9 cellular contexts compared by ENCODE assay signal in the genomic region with DNA sequence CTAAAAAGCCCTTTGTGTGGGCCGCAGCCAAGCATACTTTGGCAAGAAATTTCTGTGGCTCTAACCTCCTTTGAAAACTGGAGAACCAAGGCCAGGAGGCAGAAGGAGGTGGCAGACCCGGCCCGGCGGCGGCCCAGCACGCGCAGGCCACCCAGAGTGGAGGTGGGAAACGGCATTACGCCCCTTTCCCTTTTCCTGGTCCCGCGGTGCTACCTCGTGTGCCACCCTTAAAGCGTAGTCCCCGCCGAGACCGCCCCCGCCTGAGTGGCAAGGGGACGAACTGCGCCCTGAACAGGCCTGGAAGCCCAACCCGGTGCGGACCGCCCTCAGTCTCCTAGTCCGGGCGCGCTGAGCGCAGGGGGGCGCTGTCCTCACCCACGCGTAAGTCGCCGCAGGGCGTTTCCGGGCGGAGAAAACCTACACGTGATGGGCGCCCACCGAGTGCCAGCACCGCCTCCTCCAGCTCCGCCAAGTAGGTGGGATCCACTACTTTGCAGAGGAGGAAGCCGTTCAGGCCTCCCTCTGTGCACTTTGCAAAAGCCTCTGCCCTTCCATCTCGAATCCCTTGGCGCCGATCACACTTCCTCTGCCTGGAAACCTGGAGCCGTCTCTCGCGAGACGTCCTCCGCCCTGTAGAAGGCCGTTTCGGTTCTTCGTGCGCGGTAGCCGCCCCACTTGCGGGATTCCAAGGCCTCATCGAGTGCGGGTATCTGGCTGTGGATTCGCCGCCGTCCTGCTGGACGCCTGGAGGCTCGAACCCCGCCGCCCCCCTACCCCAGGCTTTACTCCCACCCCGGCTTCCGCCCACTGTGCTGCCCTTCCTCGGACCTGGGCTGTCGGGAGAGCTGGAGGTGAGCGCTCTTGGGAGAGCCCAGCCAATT. TPM values are rescaled to one million over a fixed set of nuclear protein-coding genes. Genes with fewer than 3 reads are reported as not detected.
DNase-seq lines count a peak whose midpoint lies in the region; ATAC-seq, FAIRE-seq and TF ChIP-seq lines count a peak whose summit lies in the region.
"Had no signal": no experiment of that assay in that cellular context is flagged by ENCODE, and none has a peak within 500 bp of the region (broad histone marks: within the 10 kb centered on the region; RNA-seq: fewer than 3 reads in every experiment).

Gene ACCS, plus strand, starts transcription at position 420 of the 881 bp plus-strand sequence. CDS start 1,358 bp downstream, outside the sequence.

- CTCF ChIA-PET in A549 (lab: Yijun Ruan, JAX), result interaction anchor here (0.7 to 1.4 kb wide), 12 partner anchors 9 to 181 kb away, joined by 3 to 11 read pairs (median 4); no protein-coding TSS in a partner anchor
- CTCF ChIA-PET in activated CD4-positive, alpha-beta T cell treated with anti-CD3 and anti-CD28 coated beads for 36 hours (lab: Charles Lee), result interaction anchor here (0.6 to 9.6 kb wide), 6 partner anchors 15 to 219 kb away, joined by 3 to 74 read pairs (median 3); partner anchors contain the start of gene EXT2

- H3K4me3 ChIP-seq in A549, result peak within 1 kb of the TSS; percentile 75

- peak within 1 kb of the TSS; percentile 79 for H3K4me3 Mint-ChIP-seq in activated CD4-positive, alpha-beta T cell treated with anti-CD3 and anti-CD28 coated beads for 36 hours
- peak within 1 kb of the TSS; percentile 77 for H3K4me3 Mint-ChIP-seq in chondrocyte (ENCODE audit: unreplicated experiment)

- FAIRE-seq in A549 (lab: Jason Lieb, UNC), result peak; percentile 73
- FAIRE-seq: G401.6 had no signal

- peaks cover 22% of the 10 kb centered on the region for H3K4me1 Mint-ChIP-seq in activated CD4-positive, alpha-beta T cell treated with anti-CD3 and anti-CD28 coated beads for 36 hours
- H3K4me1 Mint-ChIP-seq in chondrocyte (ENCODE audit: low read depth), result peaks cover 19% of the 10 kb centered on the region

- peak in 1 of 2 experiments; percentile 23; a peak in 2 of 5 replicates for TF ChIP-seq RAD21 in A549 (conservative IDR thresholded peaks at IDR 0.05 in 1 of 2, IDR thresholded peaks at IDR 0.05 in 1 of 2)

- under 1% methylated on average over 43 of the region's 69 CpGs for WGBS in A549 (ENCODE audit: missing lambda C conversion rate)

- no peaks in the 10 kb centered on the region for H3K9me3 Mint-ChIP-seq in activated CD4-positive, alpha-beta T cell treated with anti-CD3 and anti-CD28 coated beads for 36 hours (ENCODE audit: low read depth)
- H3K9me3 Mint-ChIP-seq in chondrocyte (ENCODE audit: low read depth), result no peaks in the 10 kb centered on the region

- H3K9me3 ChIP-seq in A549, result no peaks in the 10 kb centered on the region

- H3K4me2 ChIP-seq in A549, result peak within 1 kb of the TSS; percentile 71

- H3K4me1 ChIP-seq in A549, result peaks cover 10% of the 10 kb centered on the region; the same call in 1 of the 3 replicates

- intact Hi-C loops in activated CD4-positive, alpha-beta T cell treated with anti-CD3 and anti-CD28 coated beads for 36 hours (cut with DNase I, micrococcal nuclease), result loop anchor here (1.0 to 5.0 kb wide), 6 partner anchors 28 to 707 kb away; partner anchors contain the start of genes ALKBH3 (in 2 of the 2), EXT2 (in 1 of the 2) and TTC17 (in 1 of the 2)

- POLR2A ChIA-PET in A549 (lab: Yijun Ruan, JAX), result interaction anchor here (0.7 to 1.5 kb wide), 3 partner anchors 18 to 160 kb away, joined by 3 to 5 read pairs (median 5); no protein-coding TSS in a partner anchor
- POLR2A ChIA-PET in activated CD4-positive, alpha-beta T cell treated with anti-CD3 and anti-CD28 coated beads for 36 hours (lab: Charles Lee), result no interaction called here

- TF ChIP-seq EP300 in A549 (IDR thresholded peaks at IDR 0.05), result no peak

- peak; percentile 90 to 97 for DNase-seq in A549 (ENCODE audit: low read depth in 1 of 2, low spot score in 1 of 2)
- peak; percentile 91 for DNase-seq in NCI-H2196 treated with DMSO at 0.1 percent for 48 hours (lab: John Stamatoyannopoulos, UW; ENCODE audit: unreplicated experiment)
- DNase-seq in activated CD4-positive, alpha-beta T cell treated with anti-CD3 and anti-CD28 coated beads for 36 hours, result peak; percentile 91
- DNase-seq in chondrocyte (ENCODE audit: low spot score), result no peak
- peak; percentile 70 for DNase-seq in kidney glomerular epithelial cell (lab: John Stamatoyannopoulos, UW)
- peak; percentile 75 to 78 for DNase-seq in stimulated activated CD4-positive, alpha-beta T cell treated with anti-CD3 and anti-CD28 coated beads, Interleukin-15, amount 100 ng/mL, for 48 hours (ENCODE audit: low read depth in 2 of 2)

- H3K27ac ChIP-seq in A549, result peak within 1 kb of the TSS; percentile 93 to 97

- peaks cover 4% of the 10 kb centered on the region for H3K36me3 Mint-ChIP-seq in activated CD4-positive, alpha-beta T cell treated with anti-CD3 and anti-CD28 coated beads for 36 hours (ENCODE audit: low read depth)
- H3K36me3 Mint-ChIP-seq in chondrocyte (ENCODE audit: low read depth), result peaks cover 4% of the 10 kb centered on the region

- peak; percentile 70 for TF ChIP-seq POLR2A in A549 (IDR thresholded peaks at IDR 0.05; ENCODE audit: low read length)

- peak; percentile 67 for TF ChIP-seq CTCF in A549 (IDR thresholded peaks at IDR 0.05)
- TF ChIP-seq CTCF in chondrocyte (IDR thresholded peaks at IDR 0.05), result peak; percentile 91

- ATAC-seq in A549, result peak; percentile 94 to 99
- ATAC-seq in GM18867 (IDR thresholded peaks at IDR 0.05; ENCODE audit: unreplicated experiment), result peak; percentile 97
- ATAC-seq in HG03095 (IDR thresholded peaks at IDR 0.05; ENCODE audit: unreplicated experiment), result peak; percentile 98
- peak; percentile 95 for ATAC-seq in activated CD4-positive, alpha-beta T cell treated with anti-CD3 and anti-CD28 coated beads for 36 hours

- no peaks in the 10 kb centered on the region for H3K27me3 Mint-ChIP-seq in activated CD4-positive, alpha-beta T cell treated with anti-CD3 and anti-CD28 coated beads for 36 hours
- H3K27me3 Mint-ChIP-seq in chondrocyte (ENCODE audit: low read depth), result peaks cover 13% of the 10 kb centered on the region

- H3K27ac Mint-ChIP-seq in activated CD4-positive, alpha-beta T cell treated with anti-CD3 and anti-CD28 coated beads for 36 hours, result peak within 1 kb of the TSS; percentile 90
- H3K27ac Mint-ChIP-seq in chondrocyte (ENCODE audit: unreplicated experiment), result peak within 1 kb of the TSS; percentile 94

TF ChIP-seq in A549, 52 proteins besides CTCF, POLR2A, EP300 and RAD21 (continues in another document):
- TF ChIP-seq CBX8 (IDR thresholded peaks at IDR 0.05), result no peak
- no peak for TF ChIP-seq HEYL (CRISPR knock-in tag; IDR thresholded peaks at IDR 0.05)
- peak; percentile 28 to 57; a peak in 3 of 5 replicates for TF ChIP-seq JUN (IDR thresholded peaks at IDR 0.05)
- TF ChIP-seq MYC (IDR thresholded peaks at IDR 0.05; ENCODE audit: borderline replicate concordance, low read length), result peak; percentile 77; the same call in 1 of the 2 replicates
- TF ChIP-seq KDM5A (IDR thresholded peaks at IDR 0.05), result no peak
- TF ChIP-seq HDAC2 (IDR thresholded peaks at IDR 0.05), result no peak
- 0 out of 2 replicates have a peak, but pooled peaks have one; percentile 27 for TF ChIP-seq CHD4 (IDR thresholded peaks at IDR 0.05; ENCODE audit: borderline replicate concordance)
- no peak for TF ChIP-seq EHMT2 (IDR thresholded peaks at IDR 0.05; ENCODE audit: low read depth)
- peak; percentile 68 for TF ChIP-seq NPAS2 (CRISPR knock-in tag; IDR thresholded peaks at IDR 0.05; ENCODE audit: borderline replicate concordance)
- TF ChIP-seq FOSL2 (IDR thresholded peaks at IDR 0.05), result no peak
- peak; percentile 27; the same call in 1 of the 2 replicates for TF ChIP-seq FOSL2 (CRISPR knock-in tag; IDR thresholded peaks at IDR 0.05)
- TF ChIP-seq RNF2 (IDR thresholded peaks at IDR 0.05; ENCODE audit: borderline replicate concordance, low read depth), result no peak; the same call in 1 of the 2 replicates
- peak; percentile 38; the same call in 2 of the 3 replicates for TF ChIP-seq SMC3 (IDR thresholded peaks at IDR 0.05)
- TF ChIP-seq ZFP36 (IDR thresholded peaks at IDR 0.05; ENCODE audit: borderline replicate concordance, partially characterized antibody), result no peak
- 0 out of 2 replicates have a peak, but pooled peaks have one; percentile 69 for TF ChIP-seq TFCP2L1 (CRISPR knock-in tag; IDR thresholded peaks at IDR 0.05)
- no peak for TF ChIP-seq KDM1A (IDR thresholded peaks at IDR 0.05; ENCODE audit: low read depth)
- TF ChIP-seq EHF (CRISPR knock-in tag; IDR thresholded peaks at IDR 0.05), result no peak
- peak; percentile 41; the same call in 1 of the 2 replicates for TF ChIP-seq HOXB13 (CRISPR knock-in tag; IDR thresholded peaks at IDR 0.05; ENCODE audit: low read depth)
- TF ChIP-seq BCL3 (IDR thresholded peaks at IDR 0.05), result peak; percentile 62; the same call in 2 of the 3 replicates

RNA-seq across cellular contexts. Expression of gene ACCS, which starts in this region (rescaled TPM):
- polyA plus RNA-seq in A549 (2011; rRNA removed), result 21.7 and 29.0 TPM in 2 replicates
- 15.0 and 17.1 TPM in 2 replicates for polyA plus RNA-seq in A549 (2012; cell fraction: cytosol; rRNA removed)
- polyA plus RNA-seq in A549 (2012; cell fraction: nucleus; rRNA removed), result 163 and 183 TPM in 2 replicates
- 22.7 to 31.8 TPM (median 24.9 TPM) in 3 replicates for polyA plus RNA-seq in A549 (2017; fragmentation: RNase III; extraction: RNeasy Plus Mini Kit Qiagen cat#74134 plus additional on column Dnase treatment)
- polyA minus RNA-seq in A549 (2011; rRNA and poly(A)+ RNA removed), result 18.4 and 22.0 TPM in 2 replicates
- 1 to 10 TPM; 6.6 to 7.2 TPM for total RNA-seq in activated CD4-positive, alpha-beta T cell treated with anti-CD3 and anti-CD28 coated beads for 36 hours
- 5.8 to 14.7 TPM (median 11.1 TPM) in 3 replicates for total RNA-seq in chondrocyte
